In the genomic region with DNA sequence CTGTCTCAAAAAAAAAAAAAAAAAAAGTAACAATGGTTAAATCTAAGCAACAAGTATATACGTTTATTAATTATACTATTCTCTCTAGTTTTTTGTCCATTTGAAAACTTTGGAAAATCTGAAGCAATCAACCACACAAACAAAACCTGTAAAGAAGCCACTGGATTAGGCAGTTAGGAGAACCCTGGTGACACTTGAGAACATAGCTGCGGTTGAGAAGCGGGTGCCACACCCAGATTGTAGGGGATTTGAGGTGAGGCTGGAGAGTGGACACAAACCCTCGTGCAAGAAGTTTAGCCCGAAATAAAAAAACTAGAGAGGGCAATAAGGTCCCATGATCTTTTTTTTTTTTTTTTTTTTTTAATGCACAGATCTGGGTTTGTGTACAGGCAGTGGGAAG, we compare ENCODE assay signal across 31 cellular contexts.
"Had no signal": no experiment of that assay in that cellular context is flagged by ENCODE, and none has a peak within 500 bp of the region (broad histone marks: within the 10 kb centered on the region; RNA-seq: fewer than 3 reads in every experiment).

No MANE protein-coding gene starts in this region.

- H3K27me3 ChIP-seq: brain microvascular endothelial cell, dorsolateral prefrontal cortex, esophagus muscularis mucosa, foreskin keratinocyte, gastrocnemius medialis, heart left ventricle had no signal

- H3K27me3 Mint-ChIP-seq: activated CD8-positive, alpha-beta T cell treated with anti-CD3 and anti-CD28 coated beads for 36 hours; activated naive CD8-positive, alpha-beta T cell; dendritic cell treated with granulocyte-macrophage colony-stimulating factor and Interleukin-4, amounts not matched to agents 40 ng/mL and 50 ng/mL, for 4 days had no signal

- H3K4me1 Mint-ChIP-seq: activated T-helper 17 cell treated with anti-CD3 and anti-CD28 coated beads, Interleukin-2, amount 50 U/mL, for 72 hours; central memory CD8-positive, alpha-beta T cell had no signal

- ATAC-seq: activated CD4-positive, CD25-positive, alpha-beta regulatory T cell treated with anti-CD3 and anti-CD28 coated beads, Interleukin-2, amount 50 U/mL, for 24 hours; activated CD8-positive, alpha-beta T cell treated with anti-CD3 and anti-CD28 coated beads for 36 hours; activated T-cell treated with anti-CD3 and anti-CD28 coated beads, Interleukin-2, amount 50 U/mL, for 4 hours; activated T-helper 17 cell treated with anti-CD3 and anti-CD28 coated beads, Interleukin-2, amount 50 U/mL, for 72 hours; foreskin keratinocyte; gastrocnemius medialis; heart left ventricle had no signal

- H3K9me3 ChIP-seq: esophagus muscularis mucosa, gastrocnemius medialis, heart left ventricle had no signal

- H3K9me3 Mint-ChIP-seq: activated B cell treated with CpG ODN at 0.5 μM for 24 hours; activated CD8-positive, alpha-beta T cell treated with anti-CD3 and anti-CD28 coated beads for 36 hours; activated T-cell treated with anti-CD3 and anti-CD28 coated beads, Interleukin-2, amount 50 U/mL, for 4 hours; activated T-helper 17 cell treated with anti-CD3 and anti-CD28 coated beads, Interleukin-2, amount 50 U/mL, for 72 hours; central memory CD8-positive, alpha-beta T cell; endodermal cell had no signal

- DNase-seq: activated B cell treated with CpG ODN at 0.5 μM for 24 hours; activated CD4-positive, alpha-beta T cell treated with anti-CD3 and anti-CD28 coated beads for 48 hours; activated CD4-positive, alpha-beta T cell treated with anti-CD3 and anti-CD28 coated beads, Interleukin-2, amount 50 U/mL, for 1 hour; activated CD4-positive, alpha-beta T cell treated with anti-CD3 and anti-CD28 coated beads, Interleukin-2, amount 50 U/mL, for 48 hours; activated CD8-positive, alpha-beta memory T cell treated with anti-CD3 and anti-CD28 coated beads for 24 hours; activated CD8-positive, alpha-beta T cell treated with anti-CD3 and anti-CD28 coated beads for 36 hours; activated effector memory CD4-positive, alpha-beta T cell treated with Interleukin-2 at 50 U/mL for 16 hours; activated gamma-delta T cell treated with Interleukin-2 at 50 U/mL for 16 hours; activated naive CD4-positive, alpha-beta T cell treated with anti-CD3 and anti-CD28 coated beads, Interleukin-2, amount 50 U/mL, for 16 hours; activated naive CD4-positive, alpha-beta T cell treated with Interleukin-2 at 50 U/mL for 16 hours; activated T-cell treated with anti-CD3 and anti-CD28 coated beads, Interleukin-2, amount 50 U/mL, for 4 hours; amniotic stem cell; anterior cingulate cortex; brain microvascular endothelial cell; dorsolateral prefrontal cortex; effector memory CD4-positive, alpha-beta T cell; endodermal cell; erythroblast; foreskin keratinocyte; gastrocnemius medialis; glutamatergic neuron; heart left ventricle; T-helper 2 cell; WERI-Rb-1 had no signal

- H3K27ac ChIP-seq: brain microvascular endothelial cell, coronary artery, dorsolateral prefrontal cortex, esophagus muscularis mucosa, foreskin keratinocyte, gastrocnemius medialis, heart left ventricle, WERI-Rb-1 had no signal

- H3K4me3 Mint-ChIP-seq: activated B cell treated with CpG ODN at 0.5 μM for 24 hours; activated CD8-positive, alpha-beta T cell treated with anti-CD3 and anti-CD28 coated beads for 36 hours; activated naive CD8-positive, alpha-beta T cell; activated T-cell treated with anti-CD3 and anti-CD28 coated beads, Interleukin-2, amount 50 U/mL, for 4 hours; activated T-helper 17 cell treated with anti-CD3 and anti-CD28 coated beads, Interleukin-2, amount 50 U/mL, for 72 hours; central memory CD8-positive, alpha-beta T cell; dendritic cell treated with granulocyte-macrophage colony-stimulating factor and Interleukin-4, amounts not matched to agents 40 ng/mL and 50 ng/mL, for 4 days; endodermal cell had no signal

- H3K36me3 ChIP-seq: brain microvascular endothelial cell, esophagus muscularis mucosa, gastrocnemius medialis, heart left ventricle, WERI-Rb-1 had no signal

- H3K4me3 ChIP-seq: coronary artery, dorsolateral prefrontal cortex, esophagus muscularis mucosa, gastrocnemius medialis, heart left ventricle had no signal

- H3K27ac Mint-ChIP-seq: activated B cell treated with CpG ODN at 0.5 μM for 24 hours; activated CD8-positive, alpha-beta T cell treated with anti-CD3 and anti-CD28 coated beads for 36 hours; activated naive CD8-positive, alpha-beta T cell; activated T-helper 17 cell treated with anti-CD3 and anti-CD28 coated beads, Interleukin-2, amount 50 U/mL, for 72 hours; dendritic cell treated with granulocyte-macrophage colony-stimulating factor and Interleukin-4, amounts not matched to agents 40 ng/mL and 50 ng/mL, for 4 days; endodermal cell had no signal

- H3K4me1 ChIP-seq: esophagus muscularis mucosa, gastrocnemius medialis, heart left ventricle had no signal
